ENCODE assay signal across 24 cellular contexts in genomic region chr5:151950681-151951080, GRCh38. TPM values are rescaled to one million over a fixed set of nuclear protein-coding genes. Genes with fewer than 3 reads are reported as not detected.
DNase-seq lines count a peak whose midpoint lies in the region; ATAC-seq, FAIRE-seq and TF ChIP-seq lines count a peak whose summit lies in the region.
"Had no signal": no experiment of that assay in that cellular context is flagged by ENCODE, and none has a peak within 500 bp of the region (broad histone marks: within the 10 kb centered on the region; RNA-seq: fewer than 3 reads in every experiment).

No MANE protein-coding gene starts in this region.

- no TSS peak for BruUV-seq in PC-3 (replicated peaks; lab: Mats Ljungman, UMichigan)

- no peak overlapping the region for H3K9ac ChIP-seq in PC-3 (ENCODE audit: low read length)
- H3K9ac ChIP-seq: SK-N-SH had no signal

- H3K36me3 ChIP-seq in PC-3 (ENCODE audit: low read depth, low read length) (no peaks in the 10 kb centered on the region), osteoblast (ENCODE audit: insufficient read depth, low read length) (no peaks in the 10 kb centered on the region)

- H4K20me1 ChIP-seq in PC-3 (ENCODE audit: low read length): no peaks in the 10 kb centered on the region
- no peaks in the 10 kb centered on the region for H4K20me1 ChIP-seq in osteoblast (ENCODE audit: insufficient read depth, low read length)

- H3K79me2 ChIP-seq in PC-3 (ENCODE audit: low read length) (no peaks in the 10 kb centered on the region), osteoblast (ENCODE audit: insufficient read depth, low read length) (no peaks in the 10 kb centered on the region)

- no peaks in the 10 kb centered on the region for H3K9me2 ChIP-seq in PC-3 (replicated peaks; ENCODE audit: low read length)
- H3K9me2 ChIP-seq: SK-N-SH had no signal

- TF ChIP-seq CTCF in PC-3 (conservative IDR thresholded peaks at IDR 0.05; ENCODE audit: low read depth, low read length) (no peak), osteoblast (IDR thresholded peaks at IDR 0.05; ENCODE audit: extremely low read depth, low read depth, low read length) (no peak)

- no peaks in the 10 kb centered on the region for H3K4me1 ChIP-seq in PC-3 (ENCODE audit: insufficient read depth, low read length)
- no peaks in the 10 kb centered on the region for H3K4me1 ChIP-seq in osteoblast (ENCODE audit: insufficient read depth, low read length)

- ATAC-seq in PC-3: no peak

- H3K4me2 ChIP-seq in PC-3 (ENCODE audit: low read length) (no peak overlapping the region), osteoblast (ENCODE audit: insufficient read depth, low read length) (no peak overlapping the region)
- H3K4me2 ChIP-seq: SK-N-SH had no signal

- H2AFZ ChIP-seq in PC-3 (ENCODE audit: low read length) (no peak overlapping the region), osteoblast (ENCODE audit: low read length) (no peak overlapping the region)

- FAIRE-seq in urothelium cell line (lab: Jason Lieb, UNC): peak; percentile 32
- FAIRE-seq: D721Med, G401.6, GM12891, H1 had no signal

- H3K27me3 ChIP-seq in PC-3 (ENCODE audit: low read length) (peaks cover 50% of the 10 kb centered on the region), osteoblast (ENCODE audit: insufficient read depth, low read length) (no peaks in the 10 kb centered on the region)

- H3F3A ChIP-seq in PC-3 (ENCODE audit: low read length, unreplicated experiment): no peaks in the 10 kb centered on the region

- H3K9me3 ChIP-seq in PC-3 (ENCODE audit: low read length) (no peaks in the 10 kb centered on the region), osteoblast (ENCODE audit: low read depth, low read length) (no peaks in the 10 kb centered on the region)
- H3K9me3 ChIP-seq: SK-N-SH had no signal

- H3K27ac ChIP-seq in PC-3 (ENCODE audit: low read length): no peak overlapping the region
- H3K27ac ChIP-seq in osteoblast (ENCODE audit: low read depth, low read length): no peak overlapping the region
- H3K27ac ChIP-seq: 22Rv1 had no signal

- H3K4me3 ChIP-seq in PC-3 (ENCODE audit: low read length) (no peak overlapping the region), osteoblast (ENCODE audit: insufficient read depth, low read length) (no peak overlapping the region)

- CTCF ChIA-PET in PC-3 (lab: Charles Lee): interaction anchor here (0.5 kb wide), 1 partner anchor 46 kb away, joined by 3 read pairs; no protein-coding TSS in a partner anchor

- POLR2A ChIA-PET in PC-3 (lab: Charles Lee; ENCODE audit: unreplicated experiment): no interaction called here

- DNase-seq in NCI-H82 (lab: John Stamatoyannopoulos, UW) (peak; percentile 39), NCI-H82 treated with DMSO at 0.1 percent for 48 hours (lab: John Stamatoyannopoulos, UW; ENCODE audit: unreplicated experiment) (no peak), PC-3 (peak; percentile 12), left kidney (ENCODE audit: low read depth, low spot score) (peak; percentile 15), urothelium cell line (ENCODE audit: low spot score) (peak; percentile 19), osteoblast (ENCODE audit: insufficient read length, low spot score, missing footprints) (no peak), NCI-H2171 (lab: John Stamatoyannopoulos, UW) (no peak), NCI-H510A (lab: John Stamatoyannopoulos, UW) (no peak)
- DNase-seq: ACHN; CD4-positive, alpha-beta T cell; HCEC 1CT; Karpas-422; NCI-H1105; NCI-H1436 treated with DMSO at 0.1 percent for 48 hours; NCI-H1930; NCI-H2107; SK-N-SH; SW 1271 had no signal

- intact Hi-C loops in PC-3 (cut with micrococcal nuclease): no loop called here

RNA-seq across cellular contexts. Expression of gene GLRA1, which starts 26.0 kb away (rescaled TPM):
- total RNA-seq in PC-3 (2014; rRNA removed): not detected in 2 replicates
- not detected in 2 replicates for total RNA-seq in osteoblast
- total RNA-seq: CD4-positive, alpha-beta T cell; H1; NCI-H460 had no signal

Comparison
In these comparisons a context has a peak if more than half of its experiments do, and no peak if none do; other contexts are left out.
1. DNase-seq: peak in NCI-H82 (single experiment), PC-3 (single experiment), left kidney (single experiment) and urothelium cell line (single experiment); none in NCI-H82 treated with DMSO at 0.1 percent for 48 hours (single experiment), osteoblast (single experiment), NCI-H2171 (single experiment) and NCI-H510A (single experiment).